Comparison of ENCODE assay signal across 7 cellular contexts in genomic region chr2:241354668-241355658, GRCh38. TPM values are rescaled to one million over a fixed set of nuclear protein-coding genes. Genes with fewer than 3 reads are reported as not detected.
DNase-seq lines count a peak whose midpoint lies in the region; ATAC-seq lines count a peak whose summit lies in the region.

No MANE protein-coding gene starts in this region.

- peak; percentile 36 for ATAC-seq in GM19372 (IDR thresholded peaks at IDR 0.05; ENCODE audit: low read depth, unreplicated experiment)
- peak; percentile 53 for ATAC-seq in left colon
- ATAC-seq in HG02973 (IDR thresholded peaks at IDR 0.05; ENCODE audit: unreplicated experiment): no peak

- DNase-seq in NCI-H2029 (lab: John Stamatoyannopoulos, UW) (peak; percentile 91), cerebellum (ENCODE audit: low spot score) (peak; percentile 58), left colon (peak; percentile 92 to 95)
- DNase-seq in activated CD4-positive, CD25-positive, alpha-beta regulatory T cell treated with anti-CD3 and anti-CD28 coated beads, Interleukin-2, amount 50 U/mL, for 72 hours: peak; percentile 63
- DNase-seq in stimulated activated CD4-positive, alpha-beta T cell treated with anti-CD3 and anti-CD28 coated beads, Interleukin-2, amount 100 ng/mL, for 4 hours (ENCODE audit: low read depth): peak; percentile 59

- intact Hi-C loops in left colon (cut with DNase I, micrococcal nuclease): no loop called here

RNA-seq across cellular contexts. Expression of gene FARP2, which starts 1.1 kb away (rescaled TPM):
- total RNA-seq in cerebellum (48.7 TPM), left colon (100 to 1,000 TPM; 126 to 138 TPM)

RNA-seq across cellular contexts. Expression of gene SEPTIN2, which starts 39.2 kb away (rescaled TPM):
- 335 TPM for total RNA-seq in cerebellum
- 100 to 1,000 TPM; 245 to 254 TPM for total RNA-seq in left colon

RNA-seq across cellular contexts. Expression of gene HDLBP, which starts 39.5 kb away (rescaled TPM):
- 183 TPM for total RNA-seq in cerebellum
- 100 to 1,000 TPM; 390 to 417 TPM for total RNA-seq in left colon
